In genomic region chr3:52310861-52311566, GRCh38 we compare ENCODE assay signal across 9 cellular contexts. TPM values are rescaled to one million over a fixed set of nuclear protein-coding genes. Genes with fewer than 3 reads are reported as not detected.
DNase-seq lines count a peak whose midpoint lies in the region; ATAC-seq and TF ChIP-seq lines count a peak whose summit lies in the region.
"Had no signal": no experiment of that assay in that cellular context is flagged by ENCODE, and none has a peak within 500 bp of the region (broad histone marks: within the 10 kb centered on the region; RNA-seq: fewer than 3 reads in every experiment).

No MANE protein-coding gene starts in this region.

- H3K27me3 ChIP-seq in heart right ventricle = no peaks in the 10 kb centered on the region
- no peaks in the 10 kb centered on the region for H3K27me3 ChIP-seq in ovary

- intact Hi-C loops in natural killer cell (cut with micrococcal nuclease) (loop anchor here (1.0 to 5.0 kb wide), 2 partner anchors 23 to 34 kb away; partner anchors contain the start of gene WDR82), heart right ventricle (cut with DNase I) (no loop called here), ovary (cut with DNase I) (no loop called here)

- no peaks in the 10 kb centered on the region for H3K27me3 Mint-ChIP-seq in activated CD8-positive, alpha-beta T cell treated with anti-CD3 and anti-CD28 coated beads, Interleukin-2, amount 10 ng/mL, durations not matched to agents 7 days and 5 days (ENCODE audit: low read depth)
- no peaks in the 10 kb centered on the region for H3K27me3 Mint-ChIP-seq in natural killer cell (ENCODE audit: low read depth in 2 of 2)

- TF ChIP-seq EP300 in ovary (IDR thresholded peaks at IDR 0.05) = no peak

- DNase-seq in GM10266 (ENCODE audit: extremely low spot score) = peak; percentile 80
- peak; percentile 28 for DNase-seq in activated CD8-positive, alpha-beta T cell treated with anti-CD3 and anti-CD28 coated beads, Interleukin-2, amount 10 ng/mL, durations not matched to agents 7 days and 5 days
- DNase-seq in natural killer cell = peak; percentile 70
- DNase-seq in heart right ventricle = no peak
- no peak for DNase-seq in ovary
- DNase-seq in NOMO-1 treated with DMSO at 0.1 percent for 48 hours (lab: John Stamatoyannopoulos, UW; ENCODE audit: unreplicated experiment) = no peak
- no peak for DNase-seq in SKM-1 treated with dmso at 0.1 percent for 144 hours (lab: John Stamatoyannopoulos, UW; ENCODE audit: unreplicated experiment)
- DNase-seq: GF-D8 had no signal

- WGBS in heart right ventricle, 2 donors = 86% methylated on average over 9 of the region's 9 CpGs
- WGBS in ovary, 3 donors = 81 to 86% (median 85%) methylated on average over 9 of the region's 9 CpGs

- H3K27ac ChIP-seq in HEK293 (ENCODE audit: extremely low read depth, low read depth, low read length) = no peak overlapping the region
- H3K27ac ChIP-seq in heart right ventricle = no peak overlapping the region
- no peak overlapping the region for H3K27ac ChIP-seq in ovary

- H3K4me3 Mint-ChIP-seq in activated CD8-positive, alpha-beta T cell treated with anti-CD3 and anti-CD28 coated beads, Interleukin-2, amount 10 ng/mL, durations not matched to agents 7 days and 5 days = no peak overlapping the region
- peak overlapping the region; percentile 42 for H3K4me3 Mint-ChIP-seq in natural killer cell

- no peaks in the 10 kb centered on the region for H3K9me3 Mint-ChIP-seq in activated CD8-positive, alpha-beta T cell treated with anti-CD3 and anti-CD28 coated beads, Interleukin-2, amount 10 ng/mL, durations not matched to agents 7 days and 5 days (ENCODE audit: insufficient read depth)
- H3K9me3 Mint-ChIP-seq in natural killer cell = no peaks in the 10 kb centered on the region

- H3K36me3 Mint-ChIP-seq in activated CD8-positive, alpha-beta T cell treated with anti-CD3 and anti-CD28 coated beads, Interleukin-2, amount 10 ng/mL, durations not matched to agents 7 days and 5 days (ENCODE audit: low read depth) = peaks cover 2% of the 10 kb centered on the region
- H3K36me3 Mint-ChIP-seq in natural killer cell = no peaks in the 10 kb centered on the region

- H3K36me3 ChIP-seq in HEK293 (ENCODE audit: control insufficient read depth in 2 of 2, insufficient read depth in 1 of 2, low read length in 2 of 2) (no peaks in the 10 kb centered on the region), heart right ventricle (peaks cover 0 to 15% (median 0%) of the 10 kb centered on the region in 9 donors), ovary (no peaks in the 10 kb centered on the region)

- no peak overlapping the region for H3K27ac Mint-ChIP-seq in activated CD8-positive, alpha-beta T cell treated with anti-CD3 and anti-CD28 coated beads, Interleukin-2, amount 10 ng/mL, durations not matched to agents 7 days and 5 days
- peak overlapping the region; percentile 92 for H3K27ac Mint-ChIP-seq in natural killer cell

- POLR2A ChIA-PET in HEK293 (lab: Yijun Ruan, JAX) = no interaction called here
- POLR2A ChIA-PET in activated CD8-positive, alpha-beta T cell treated with anti-CD3 and anti-CD28 coated beads, Interleukin-2, amount 10 ng/mL, durations not matched to agents 7 days and 5 days (lab: Charles Lee) = no interaction called here

- H3K9me3 ChIP-seq in HEK293 (ENCODE audit: control insufficient read depth, insufficient read depth, low read depth, low read length) (no peaks in the 10 kb centered on the region), heart right ventricle (no peaks in the 10 kb centered on the region), ovary (no peaks in the 10 kb centered on the region)

- H3K4me3 ChIP-seq in HEK293 (ENCODE audit: low read depth, low read length) (no peak overlapping the region), heart right ventricle (no peak overlapping the region), ovary (no peak overlapping the region)

- H3K4me1 ChIP-seq in HEK293 (ENCODE audit: control insufficient read depth, insufficient read depth, low read length) (no peaks in the 10 kb centered on the region), heart right ventricle (peaks cover 0 to 21% (median 11%) of the 10 kb centered on the region in 9 donors), ovary (ENCODE audit: insufficient read depth) (no peaks in the 10 kb centered on the region)

- peak; percentile 4 for TF ChIP-seq CTCF in GM10266 (IDR thresholded peaks at IDR 0.05; ENCODE audit: control insufficient read depth, insufficient read depth, low read depth, missing control alignments)
- no peak for TF ChIP-seq CTCF in HEK293 (tag by site-specific recombination; IDR thresholded peaks at IDR 0.05)
- no peak for TF ChIP-seq CTCF in natural killer cell (IDR thresholded peaks at IDR 0.05)
- no peak for TF ChIP-seq CTCF in heart right ventricle (IDR thresholded peaks at IDR 0.05)
- no peak for TF ChIP-seq CTCF in ovary (IDR thresholded peaks at IDR 0.05)

- peaks cover 32% of the 10 kb centered on the region for H3K4me1 Mint-ChIP-seq in activated CD8-positive, alpha-beta T cell treated with anti-CD3 and anti-CD28 coated beads, Interleukin-2, amount 10 ng/mL, durations not matched to agents 7 days and 5 days (ENCODE audit: low read depth)
- H3K4me1 Mint-ChIP-seq in natural killer cell = peaks cover 41 to 65% of the 10 kb centered on the region in 2 donors

- CTCF ChIA-PET in HEK293 (lab: Yijun Ruan, JAX) = no interaction called here
- CTCF ChIA-PET in activated CD8-positive, alpha-beta T cell treated with anti-CD3 and anti-CD28 coated beads, Interleukin-2, amount 10 ng/mL, durations not matched to agents 7 days and 5 days (lab: Charles Lee) = interaction anchor here (1.0 to 1.3 kb wide), 3 partner anchors 28 to 71 kb away, joined by 4 to 6 read pairs (median 6); no protein-coding TSS in a partner anchor

- peak; percentile 62 for ATAC-seq in activated CD8-positive, alpha-beta T cell treated with anti-CD3 and anti-CD28 coated beads, Interleukin-2, amount 10 ng/mL, durations not matched to agents 7 days and 5 days
- peak; percentile 93 to 96 (median 95) for ATAC-seq in natural killer cell
- no peak for ATAC-seq in heart right ventricle

- no peak for TF ChIP-seq POLR2A in ovary (IDR thresholded peaks at IDR 0.05)

TF ChIP-seq in HEK293, 187 proteins besides CTCF, POLR2A, EP300 and RAD21 (continues in another document):
- TF ChIP-seq ZNF37A (tag by site-specific recombination; IDR thresholded peaks at IDR 0.05) (no peak), GLIS1 (tag by site-specific recombination; IDR thresholded peaks at IDR 0.05) (peak; percentile 42; the same call in 1 of the 2 replicates), ZNF133 (tag by site-specific recombination; IDR thresholded peaks at IDR 0.05) (no peak), YY1 (tag by site-specific recombination; IDR thresholded peaks at IDR 0.05) (no peak), ZEB2 (tag by site-specific recombination; IDR thresholded peaks at IDR 0.05) (no peak), ZNF138 (tag by site-specific recombination; IDR thresholded peaks at IDR 0.05; ENCODE audit: borderline replicate concordance) (no peak), MEIS1 (CRISPR knock-in tag; IDR thresholded peaks at IDR 0.05; ENCODE audit: borderline replicate concordance) (no peak), ZIC2 (tag by site-specific recombination; IDR thresholded peaks at IDR 0.05) (peak; percentile 95), ZNF19 (tag by site-specific recombination; IDR thresholded peaks at IDR 0.05; ENCODE audit: low read depth) (no peak), ZNF664 (tag by site-specific recombination; IDR thresholded peaks at IDR 0.05) (no peak), ZNF558 (tag by site-specific recombination; IDR thresholded peaks at IDR 0.05) (no peak), ZNF341 (tag by site-specific recombination; IDR thresholded peaks at IDR 0.05; ENCODE audit: low read depth) (no peak), ZFHX2 (tag by site-specific recombination; conservative IDR thresholded peaks at IDR 0.05) (peak; percentile 82), ZNF311 (tag by site-specific recombination; IDR thresholded peaks at IDR 0.05; ENCODE audit: borderline replicate concordance) (no peak), ZNF398 (tag by site-specific recombination; IDR thresholded peaks at IDR 0.05) (no peak)

RNA-seq across cellular contexts. Expression of gene DNAH1, which starts 5.1 kb away (rescaled TPM):
- 10 to 100 TPM; 18.1 to 20.2 TPM for total RNA-seq in activated CD8-positive, alpha-beta T cell treated with anti-CD3 and anti-CD28 coated beads, Interleukin-2, amount 10 ng/mL, durations not matched to agents 7 days and 5 days
- total RNA-seq in natural killer cell (10 to 100 TPM; 72.3 to 81.7 (median 74.2) TPM), heart right ventricle (1 to 10 TPM; 1.5 to 5.9 (median 2.8) TPM), ovary (10 to 100 TPM in 2 of 7 donors, 1 to 10 TPM in 5; 5.0 to 15.7 (median 7.8) TPM)
- polyA plus RNA-seq in heart right ventricle (1 to 10 TPM in 1 of 2 donors, under 1 TPM in 1; 0.99 to 6.4 TPM), ovary (1 to 10 TPM; 3.1 to 3.9 TPM)

RNA-seq across cellular contexts. Expression of gene GLYCTK, which starts 23.4 kb away (rescaled TPM):
- 10 to 100 TPM; 24.7 to 25.6 TPM for total RNA-seq in activated CD8-positive, alpha-beta T cell treated with anti-CD3 and anti-CD28 coated beads, Interleukin-2, amount 10 ng/mL, durations not matched to agents 7 days and 5 days
- total RNA-seq in natural killer cell (10 to 100 TPM; 43.3 to 60.8 (median 45.2) TPM), heart right ventricle (1 to 10 TPM; 4.3 to 9.2 (median 4.9) TPM), ovary (10 to 100 TPM in 1 of 7 donors, 1 to 10 TPM in 6; 3.7 to 12.2 (median 6.2) TPM)
- polyA plus RNA-seq in heart right ventricle (1 to 10 TPM; 6.7 to 8.4 TPM), ovary (1 to 10 TPM in 1 of 2 donors, under 1 TPM in 1; 0.83 to 6.8 TPM)

RNA-seq across cellular contexts. Expression of gene WDR82, which starts 32.6 kb away (rescaled TPM):
- 100 to 1,000 TPM; 131 TPM for total RNA-seq in activated CD8-positive, alpha-beta T cell treated with anti-CD3 and anti-CD28 coated beads, Interleukin-2, amount 10 ng/mL, durations not matched to agents 7 days and 5 days
- 100 to 1,000 TPM; 108 to 131 (median 109) TPM for total RNA-seq in natural killer cell
- 10 to 100 TPM; 59.0 to 78.4 (median 71.6) TPM for total RNA-seq in heart right ventricle
- polyA plus RNA-seq in heart right ventricle = 10 to 100 TPM; 19.3 to 33.5 TPM
- 100 to 1,000 TPM in 2 of 7 donors, 10 to 100 TPM in 5; 36.4 to 104 (median 95.2) TPM for total RNA-seq in ovary
- 100 to 1,000 TPM in 1 of 2 donors, 10 to 100 TPM in 1; 55.3 to 110 TPM for polyA plus RNA-seq in ovary

Comparison
In these comparisons a context has a peak if more than half of its experiments do, and no peak if none do; other contexts are left out.
1. DNase-seq: peak in GM10266 (single experiment), activated CD8-positive, alpha-beta T cell treated with anti-CD3 and anti-CD28 coated beads, Interleukin-2, amount 10 ng/mL, durations not matched to agents 7 days and 5 days (single experiment) and natural killer cell (single experiment); none in heart right ventricle (0 of 2), ovary (0 of 5), NOMO-1 treated with DMSO at 0.1 percent for 48 hours (single experiment) and SKM-1 treated with dmso at 0.1 percent for 144 hours (single experiment).
2. ATAC-seq: peak in activated CD8-positive, alpha-beta T cell treated with anti-CD3 and anti-CD28 coated beads, Interleukin-2, amount 10 ng/mL, durations not matched to agents 7 days and 5 days (single experiment) and natural killer cell (3 of 3); none in heart right ventricle (0 of 8).